6 cellular contexts compared by ENCODE assay signal in the genomic region with DNA sequence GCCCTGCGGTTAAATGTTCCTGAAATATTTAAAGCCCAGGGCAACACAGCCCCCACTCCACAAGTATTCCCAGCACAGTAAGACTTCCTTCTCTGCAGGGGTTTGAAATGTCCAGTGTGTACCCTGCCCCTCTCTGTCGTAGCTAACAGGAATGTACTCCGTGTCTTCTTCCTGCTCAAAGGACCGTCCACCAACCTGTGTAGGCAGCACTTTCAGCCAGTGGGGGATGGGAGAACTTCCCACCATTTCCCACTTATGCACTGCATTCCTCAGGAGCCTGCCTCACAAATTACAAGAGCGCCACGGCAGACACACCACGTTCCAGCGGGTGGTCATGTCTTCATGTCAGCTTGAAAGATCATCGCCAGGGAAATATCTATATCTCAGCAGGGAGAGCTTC.
A peak's percentile ranks its signal among the peaks of the same experiment; 100 is the strongest.
DNase-seq lines count a peak whose midpoint lies in the region; ATAC-seq, FAIRE-seq and TF ChIP-seq lines count a peak whose summit lies in the region.
"Not testable (repeated sequence)": the region's sequence is repeated elsewhere in the genome, so short reads cannot be mapped to it uniquely, and the experiment has no call there.

No MANE protein-coding gene starts in this region.

- WGBS in K562 (ENCODE audit: insufficient coverage, low coverage, missing lambda C conversion rate) = 4% methylated on average over 9 of the region's 9 CpGs
- WGBS in mesenchymal stem cell = 64% methylated on average over 9 of the region's 9 CpGs

- H2BK12ac ChIP-seq in mesenchymal stem cell (ENCODE audit: low read length in 2 of 2) = not testable (repeated sequence)

- H3K4me1 ChIP-seq in HEK293 (ENCODE audit: control insufficient read depth, insufficient read depth, low read length) = not testable (repeated sequence)
- H3K4me1 ChIP-seq in K562 (replicated peaks in 1 of 2; ENCODE audit: control insufficient read depth in 2 of 2, insufficient read depth in 2 of 2, low read length in 2 of 2) (peaks cover 6 to 14% of the 10 kb centered on the region in 2 experiments; a peak in 4 of 5 replicates), mesenchymal stem cell (ENCODE audit: control insufficient read depth, insufficient read depth, low read depth, low read length) (peaks cover 11% of the 10 kb centered on the region)

- H3K4me2 ChIP-seq in K562 (ENCODE audit: insufficient read depth, low read length) (peak overlapping the region; percentile 8; the same call in 1 of the 2 replicates), mesenchymal stem cell (ENCODE audit: low read length, poor library complexity, severe bottlenecking) (peak overlapping the region; percentile 65)

- not testable (repeated sequence) for H2AFZ ChIP-seq in K562 (ENCODE audit: low read depth, low read length); mesenchymal stem cell (ENCODE audit: low read depth, low read length)

- TF ChIP-seq EP300 in K562 (IDR thresholded peaks at IDR 0.05; ENCODE audit: low read length) = not testable (repeated sequence)

- H3K36me3 ChIP-seq in HEK293 (ENCODE audit: control insufficient read depth in 2 of 2, insufficient read depth in 1 of 2, low read length in 2 of 2); K562 (ENCODE audit: control insufficient read depth, insufficient read depth, low read length); mesenchymal stem cell (ENCODE audit: control insufficient read depth in 1 of 2, insufficient read depth in 2 of 2, low read depth in 1 of 2, low read length in 2 of 2): not testable (repeated sequence)

- TF ChIP-seq RAD21 in K562 (CRISPR knock-in tag; conservative IDR thresholded peaks at IDR 0.05 in 1 of 2, IDR thresholded peaks at IDR 0.05 in 1 of 2) = not testable (repeated sequence)

- H3K27me3 Mint-ChIP-seq in nephron (ENCODE audit: low read depth) = peaks cover 51% of the 10 kb centered on the region

- not testable (repeated sequence) for ATAC-seq in K562

- not testable (repeated sequence) for H3K79me2 ChIP-seq in K562 (ENCODE audit: control insufficient read depth, insufficient read depth, low read length)

- not testable (repeated sequence) for H3K18ac ChIP-seq in mesenchymal stem cell (ENCODE audit: low read depth in 1 of 2, low read length in 2 of 2)

- not testable (repeated sequence) for H3K9me3 ChIP-seq in HEK293 (ENCODE audit: control insufficient read depth, insufficient read depth, low read depth, low read length); K562 (replicated peaks; ENCODE audit: control insufficient read depth, insufficient read depth, low read depth, low read length); mesenchymal stem cell (ENCODE audit: control insufficient read depth, low read length)

- H3K27ac Mint-ChIP-seq in nephron = peak overlapping the region in 1 of 3 experiments; percentile 57

- peak overlapping the region in 2 of 3 experiments; percentile 17 to 22 for H3K4me3 Mint-ChIP-seq in nephron

- H3K4ac ChIP-seq in mesenchymal stem cell (ENCODE audit: low read depth in 1 of 2, low read length in 2 of 2) = not testable (repeated sequence)

- not testable (repeated sequence) for H2BK120ac ChIP-seq in mesenchymal stem cell (ENCODE audit: low read depth, low read length)

- TF ChIP-seq CTCF in HEK293 (tag by site-specific recombination; IDR thresholded peaks at IDR 0.05); K562 (IDR thresholded peaks at IDR 0.05 in 2 of 3, conservative IDR thresholded peaks at IDR 0.05 in 1 of 3; ENCODE audit: insufficient read depth in 2 of 3, low read depth in 1 of 3, low read length in 3 of 3); nephron (IDR thresholded peaks at IDR 0.05; ENCODE audit: unreplicated experiment in 3 of 3): not testable (repeated sequence)

- H2BK15ac ChIP-seq in mesenchymal stem cell (ENCODE audit: low read depth, poor library complexity, severe bottlenecking) = not testable (repeated sequence)

- not testable (repeated sequence) for TF ChIP-seq POLR2A in K562 (conservative IDR thresholded peaks at IDR 0.05)

- H4K20me1 ChIP-seq in K562 (replicated peaks; ENCODE audit: control insufficient read depth, insufficient read depth, low read length) = not testable (repeated sequence)

- in situ Hi-C loops in K562 (cut with MboI) = not testable (repeated sequence)

- CTCF ChIA-PET in HEK293 (lab: Yijun Ruan, JAX); K562 (lab: Yijun Ruan, JAX; ENCODE audit: low intra/inter-chr PET ratio): not testable (repeated sequence)

- H3K9me3 Mint-ChIP-seq in nephron = not testable (repeated sequence)

- not testable (repeated sequence) for H3K23ac ChIP-seq in mesenchymal stem cell (ENCODE audit: low read length in 2 of 2)

- not testable (repeated sequence) for H3K27ac ChIP-seq in HEK293 (ENCODE audit: extremely low read depth, low read depth, low read length); K562 (ENCODE audit: extremely low read depth, low read depth, low read length); mesenchymal stem cell (ENCODE audit: low read length, poor library complexity, severe bottlenecking)

- H3K4me3 ChIP-seq in HEK293 (ENCODE audit: low read depth, low read length); K562; mesenchymal stem cell (ENCODE audit: insufficient read depth in 1 of 2, low read depth in 1 of 2, low read length in 2 of 2): not testable (repeated sequence)

- not testable (repeated sequence) for FAIRE-seq in K562 (lab: Jason Lieb, UNC)

- not testable (repeated sequence) for H4K91ac ChIP-seq in mesenchymal stem cell (ENCODE audit: low read length)

- not testable (repeated sequence) for H3K9me1 ChIP-seq in K562 (ENCODE audit: control insufficient read depth, insufficient read depth, low read length)

- POLR2A ChIA-PET in HEK293 (lab: Yijun Ruan, JAX); K562 (lab: Yijun Ruan, JAX): not testable (repeated sequence)

- intact Hi-C loops in K562 (cut with micrococcal nuclease) = not testable (repeated sequence)

- not testable (repeated sequence) for DNase-seq in K562 (ENCODE audit: extremely low read depth in 1 of 4, low spot score in 3 of 4); mesenchymal stem cell
- peak; percentile 58 for DNase-seq in islet precursor cell
- DNase-seq in retina = peak; percentile 11

- not testable (repeated sequence) for H4K8ac ChIP-seq in mesenchymal stem cell (ENCODE audit: low read length)

- not testable (repeated sequence) for BruUV-seq in K562 (replicated peaks; lab: Mats Ljungman, UMichigan)

- H3K36me3 Mint-ChIP-seq in nephron (ENCODE audit: low read depth) = not testable (repeated sequence)

- not testable (repeated sequence) for H3K14ac ChIP-seq in mesenchymal stem cell (ENCODE audit: low read length in 2 of 2)

- H3K4me1 Mint-ChIP-seq in nephron = not testable (repeated sequence)

- H2BK5ac ChIP-seq in mesenchymal stem cell (ENCODE audit: low read depth, low read length, poor library complexity, severe bottlenecking) = not testable (repeated sequence)

- not testable (repeated sequence) for H3K79me1 ChIP-seq in mesenchymal stem cell (replicated peaks; ENCODE audit: low read length, poor library complexity, severe bottlenecking)

- H3K27me3 ChIP-seq in K562 (ENCODE audit: control insufficient read depth in 2 of 2, insufficient read depth in 2 of 2, low read length in 2 of 2) = not testable (repeated sequence)
- peaks cover 11 to 19% of the 10 kb centered on the region in 2 experiments for H3K27me3 ChIP-seq in mesenchymal stem cell (ENCODE audit: control insufficient read depth in 1 of 2, insufficient read depth in 1 of 2, low read length in 2 of 2)

- H2AK5ac ChIP-seq in mesenchymal stem cell (ENCODE audit: low read length, severe bottlenecking) = not testable (repeated sequence)

- not testable (repeated sequence) for H3K9ac ChIP-seq in K562 (ENCODE audit: insufficient read depth in 1 of 2, low read depth in 2 of 2, low read length in 2 of 2); mesenchymal stem cell (ENCODE audit: low read length)

TF ChIP-seq in HEK293, 187 proteins besides CTCF, POLR2A, EP300 and RAD21:
- TF ChIP-seq ZIC2 (tag by site-specific recombination; IDR thresholded peaks at IDR 0.05) = peak; percentile 58
